ENCODE assay signal across 11 cellular contexts in genomic region chr21:31502537-31503143, GRCh38.
"Had no signal": no experiment of that assay in that cellular context is flagged by ENCODE, and none has a peak within 500 bp of the region (broad histone marks: within the 10 kb centered on the region; RNA-seq: fewer than 3 reads in every experiment).

No MANE protein-coding gene starts in this region.

- H3K27ac Mint-ChIP-seq: activated naive CD8-positive, alpha-beta T cell treated with anti-CD3 and anti-CD28 coated beads for 36 hours had no signal

- DNase-seq: activated effector memory CD4-positive, alpha-beta T cell treated with anti-CD3 and anti-CD28 coated beads, Interleukin-2, amount 50 U/mL, for 16 hours; activated naive CD8-positive, alpha-beta T cell treated with anti-CD3 and anti-CD28 coated beads for 36 hours; activated T-cell treated with anti-CD3 and anti-CD28 coated beads, Interleukin-2, amount 50 U/mL, for 4 hours; brain microvascular endothelial cell; dermis blood vessel endothelial cell; hypothalamus; SK-N-SH; stimulated activated naive CD4-positive, alpha-beta T cell; substantia nigra; T-helper 1 cell had no signal

- H3K9me3 ChIP-seq: right atrium auricular region, SK-N-SH had no signal

- H3K36me3 ChIP-seq: brain microvascular endothelial cell, right atrium auricular region had no signal

- H3K4me3 Mint-ChIP-seq: activated naive CD8-positive, alpha-beta T cell treated with anti-CD3 and anti-CD28 coated beads for 36 hours; activated T-cell treated with anti-CD3 and anti-CD28 coated beads, Interleukin-2, amount 50 U/mL, for 4 hours had no signal

- H3K9me3 Mint-ChIP-seq: activated naive CD8-positive, alpha-beta T cell treated with anti-CD3 and anti-CD28 coated beads for 36 hours; activated T-cell treated with anti-CD3 and anti-CD28 coated beads, Interleukin-2, amount 50 U/mL, for 4 hours had no signal

- H3K4me2 ChIP-seq: SK-N-SH had no signal

- H3K27ac ChIP-seq: brain microvascular endothelial cell, right atrium auricular region had no signal

- H3K9me2 ChIP-seq: SK-N-SH had no signal

- H3K4me1 ChIP-seq: right atrium auricular region had no signal

- H3K27me3 ChIP-seq: brain microvascular endothelial cell, right atrium auricular region had no signal

- H3K27me3 Mint-ChIP-seq: activated naive CD8-positive, alpha-beta T cell treated with anti-CD3 and anti-CD28 coated beads for 36 hours had no signal

- H3K4me3 ChIP-seq: right atrium auricular region had no signal

- H3K36me3 Mint-ChIP-seq: activated naive CD8-positive, alpha-beta T cell treated with anti-CD3 and anti-CD28 coated beads for 36 hours had no signal
